Comparison of ENCODE assay signal across 16 cellular contexts in the genomic region with DNA sequence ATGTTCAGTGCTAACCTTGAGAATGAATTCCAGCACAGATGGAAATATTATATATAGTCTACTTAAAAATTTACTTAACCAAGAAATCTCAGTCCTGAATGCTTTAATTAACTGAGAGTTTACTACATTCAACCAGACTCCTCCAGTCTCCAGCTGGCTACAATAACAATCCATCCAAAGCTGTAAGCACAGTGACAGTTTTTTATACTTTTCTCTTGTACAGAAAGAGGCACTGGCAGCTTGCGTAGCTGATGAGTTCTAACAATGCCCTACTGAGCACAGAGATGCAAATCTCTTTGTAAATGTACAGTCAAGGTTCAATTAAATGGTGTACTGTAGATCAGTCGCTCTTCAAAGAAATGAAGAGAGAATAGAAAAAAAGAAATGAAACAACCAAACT.
"Had no signal": no experiment of that assay in that cellular context is flagged by ENCODE, and none has a peak within 500 bp of the region (broad histone marks: within the 10 kb centered on the region; RNA-seq: fewer than 3 reads in every experiment).

No MANE protein-coding gene starts in this region.

- H3K27me3 Mint-ChIP-seq: activated CD4-positive, alpha-beta T cell treated with anti-CD3 and anti-CD28 coated beads for 36 hours; activated naive CD4-positive, alpha-beta T cell treated with anti-CD3 and anti-CD28 coated beads, Interleukin-2, amount 50 U/mL, for 24 hours; stimulated activated naive CD8-positive, alpha-beta T cell treated with anti-CD3 and anti-CD28 coated beads, Interleukin-15, Interleukin-2, amounts not matched to agents 100 ng/mL and 50 ng/mL, for 24 hours had no signal

- H3K4me3 Mint-ChIP-seq: activated CD4-positive, alpha-beta T cell treated with anti-CD3 and anti-CD28 coated beads for 36 hours; activated naive CD4-positive, alpha-beta T cell treated with anti-CD3 and anti-CD28 coated beads, Interleukin-2, amount 50 U/mL, for 24 hours; immature natural killer cell; stimulated activated naive CD8-positive, alpha-beta T cell treated with anti-CD3 and anti-CD28 coated beads, Interleukin-15, Interleukin-2, amounts not matched to agents 100 ng/mL and 50 ng/mL, for 24 hours; WTC11 had no signal

- H3K4me3 ChIP-seq: psoas muscle, vagina had no signal

- H3K27me3 ChIP-seq: vagina had no signal

- ATAC-seq: activated CD4-positive, alpha-beta T cell treated with anti-CD3 and anti-CD28 coated beads for 36 hours; psoas muscle; right cardiac atrium; WTC11 had no signal

- H3K9me3 ChIP-seq: psoas muscle, vagina had no signal

- DNase-seq: activated CD4-positive, alpha-beta T cell treated with anti-CD3 and anti-CD28 coated beads for 36 hours; activated CD4-positive, alpha-beta T cell treated with anti-CD3 and anti-CD28 coated beads, Interleukin-2, amount 50 U/mL, for 48 hours; activated gamma-delta T cell; dermis blood vessel endothelial cell; effector memory CD4-positive, alpha-beta T cell; immature natural killer cell; midbrain; psoas muscle; right cardiac atrium; SW 1271; trophoblast cell had no signal

- FAIRE-seq: TTC549 had no signal

- H3K4me1 Mint-ChIP-seq: activated CD4-positive, alpha-beta T cell treated with anti-CD3 and anti-CD28 coated beads for 36 hours; activated naive CD4-positive, alpha-beta T cell treated with anti-CD3 and anti-CD28 coated beads, Interleukin-2, amount 50 U/mL, for 24 hours; WTC11 had no signal

- H3K27ac ChIP-seq: psoas muscle, vagina had no signal

- H3K27ac Mint-ChIP-seq: activated CD4-positive, alpha-beta T cell treated with anti-CD3 and anti-CD28 coated beads for 36 hours; activated naive CD4-positive, alpha-beta T cell treated with anti-CD3 and anti-CD28 coated beads, Interleukin-2, amount 50 U/mL, for 24 hours; immature natural killer cell; stimulated activated naive CD8-positive, alpha-beta T cell treated with anti-CD3 and anti-CD28 coated beads, Interleukin-15, Interleukin-2, amounts not matched to agents 100 ng/mL and 50 ng/mL, for 24 hours; WTC11 had no signal

- H3K9me3 Mint-ChIP-seq: immature natural killer cell had no signal
